32 cellular contexts compared by ENCODE assay signal in genomic region chr2:164055623-164056022, GRCh38.
"Had no signal": no experiment of that assay in that cellular context is flagged by ENCODE, and none has a peak within 500 bp of the region (broad histone marks: within the 10 kb centered on the region; RNA-seq: fewer than 3 reads in every experiment).

No MANE protein-coding gene starts in this region.

- H3K27me3 Mint-ChIP-seq: dendritic cell treated with granulocyte-macrophage colony-stimulating factor and Interleukin-4, amounts not matched to agents 40 ng/mL and 50 ng/mL, for 4 days; natural killer cell treated with Interleukin-12 subunit alpha and Interleukin-12 subunit beta and Interleukin-15 and Interleukin-18, amount 100 ng/mL, for 72 hours had no signal

- H3K27me3 ChIP-seq: colonic mucosa, gastroesophageal sphincter, heart left ventricle, left lung, ovary, sigmoid colon, testis, tibial nerve, upper lobe of right lung, uterus had no signal

- H3K9me3 ChIP-seq: colonic mucosa, gastroesophageal sphincter, heart left ventricle, left lung, mucosa of descending colon, ovary, psoas muscle, sigmoid colon, testis, tibial nerve, upper lobe of right lung, uterus had no signal

- H3K36me3 Mint-ChIP-seq: mesothelial cell of epicardium; naive B cell; natural killer cell treated with Interleukin-12 subunit alpha and Interleukin-12 subunit beta and Interleukin-15 and Interleukin-18, amount 100 ng/mL, for 72 hours; stimulated activated effector memory CD8-positive, alpha-beta T cell treated with anti-CD3 and anti-CD28 coated beads, Interleukin-12 subunit alpha, Interleukin-12 subunit beta, amount 100 ng/mL, for 72 hours had no signal

- H3K9me3 Mint-ChIP-seq: dendritic cell treated with granulocyte-macrophage colony-stimulating factor and Interleukin-4, amounts not matched to agents 40 ng/mL and 50 ng/mL, for 4 days; endodermal cell; mesothelial cell of epicardium; naive B cell had no signal

- H3K4me3 Mint-ChIP-seq: dendritic cell treated with granulocyte-macrophage colony-stimulating factor and Interleukin-4, amounts not matched to agents 40 ng/mL and 50 ng/mL, for 4 days; endodermal cell; mesothelial cell of epicardium; natural killer cell treated with Interleukin-12 subunit alpha and Interleukin-12 subunit beta and Interleukin-15 and Interleukin-18, amount 100 ng/mL, for 72 hours; stimulated activated effector memory CD8-positive, alpha-beta T cell treated with anti-CD3 and anti-CD28 coated beads, Interleukin-12 subunit alpha, Interleukin-12 subunit beta, amount 100 ng/mL, for 72 hours had no signal

- H3K4me2 ChIP-seq: hepatocyte had no signal

- H3K27ac ChIP-seq: colonic mucosa, epithelial cell of prostate, foreskin keratinocyte, gastroesophageal sphincter, heart left ventricle, hepatocyte, left lung, ovary, psoas muscle, sigmoid colon, testis, tibial nerve, upper lobe of right lung, uterus had no signal

- H3K27ac Mint-ChIP-seq: dendritic cell treated with granulocyte-macrophage colony-stimulating factor and Interleukin-4, amounts not matched to agents 40 ng/mL and 50 ng/mL, for 4 days; endodermal cell; mesothelial cell of epicardium; naive B cell; natural killer cell treated with Interleukin-12 subunit alpha and Interleukin-12 subunit beta and Interleukin-15 and Interleukin-18, amount 100 ng/mL, for 72 hours; stimulated activated effector memory CD8-positive, alpha-beta T cell treated with anti-CD3 and anti-CD28 coated beads, Interleukin-12 subunit alpha, Interleukin-12 subunit beta, amount 100 ng/mL, for 72 hours had no signal

- H3K4me3 ChIP-seq: colonic mucosa, gastroesophageal sphincter, heart left ventricle, hepatocyte, left lung, mucosa of descending colon, ovary, psoas muscle, sigmoid colon, testis, tibial nerve, upper lobe of right lung, uterus had no signal

- H3K4me1 Mint-ChIP-seq: naive B cell; stimulated activated effector memory CD8-positive, alpha-beta T cell treated with anti-CD3 and anti-CD28 coated beads, Interleukin-12 subunit alpha, Interleukin-12 subunit beta, amount 100 ng/mL, for 72 hours had no signal

- H3K4me1 ChIP-seq: colonic mucosa, foreskin keratinocyte, gastroesophageal sphincter, left lung, psoas muscle, sigmoid colon, testis, upper lobe of right lung, uterus had no signal

- H2AFZ ChIP-seq: hepatocyte had no signal

- DNase-seq: colonic mucosa; effector CD8-positive, alpha-beta T cell; endodermal cell; foreskin keratinocyte; heart left ventricle; left cardiac atrium; left lung; mesenchymal stem cell; mucosa of descending colon; naive B cell; occipital lobe; ovary; posterior cingulate gyrus; psoas muscle; right cardiac atrium; sigmoid colon; stimulated activated CD4-positive, alpha-beta T cell treated with anti-CD3 and anti-CD28 coated beads, Interleukin-2, amount 100 ng/mL, for 24 hours; stimulated activated CD4-positive, alpha-beta T cell treated with anti-CD3 and anti-CD28 coated beads, Interleukin-4, amount 100 ng/mL, for 24 hours; stimulated activated naive CD4-positive, alpha-beta T cell treated with Interleukin-2 at 50 U/mL for 16 hours; substantia nigra; testis; upper lobe of right lung; uterus had no signal

- H3K36me3 ChIP-seq: colonic mucosa, gastroesophageal sphincter, heart left ventricle, left lung, ovary, sigmoid colon, tibial nerve, upper lobe of right lung, uterus had no signal

- H3K79me2 ChIP-seq: hepatocyte had no signal

- ATAC-seq: esophagus mucosa; foreskin keratinocyte; gastroesophageal sphincter; heart left ventricle; left cardiac atrium; left lung; mucosa of descending colon; natural killer cell treated with Interleukin-12 subunit alpha and Interleukin-12 subunit beta and Interleukin-15 and Interleukin-18, amount 100 ng/mL, for 72 hours; psoas muscle; right cardiac atrium; stimulated activated effector memory CD8-positive, alpha-beta T cell treated with anti-CD3 and anti-CD28 coated beads, Interleukin-12 subunit alpha, Interleukin-12 subunit beta, amount 100 ng/mL, for 72 hours; upper lobe of right lung had no signal
